ENCODE assay signal across 1 cellular context in the genomic region with DNA sequence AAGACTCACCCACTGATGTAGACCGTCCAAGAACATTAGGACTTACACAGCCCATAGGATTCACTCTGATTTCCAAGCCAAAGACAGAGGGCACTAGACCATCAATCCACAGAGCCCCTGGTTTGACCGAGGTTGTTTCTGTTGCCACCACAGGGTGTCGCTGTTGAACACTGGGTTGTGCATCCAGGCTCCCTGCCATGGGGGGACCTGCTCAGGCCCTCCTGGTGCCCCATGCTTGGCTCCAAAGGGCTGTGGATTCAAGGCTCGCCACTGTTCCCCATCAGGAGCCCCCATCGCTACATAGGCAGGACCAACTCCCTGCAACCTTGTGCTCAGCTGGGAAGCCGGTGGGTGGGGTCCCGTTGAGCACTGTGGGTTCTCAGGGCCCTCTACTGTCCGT.
TF ChIP-seq lines count a peak whose summit lies in the region.

No MANE protein-coding gene starts in this region.

TF ChIP-seq in K562, 482 proteins besides CTCF, POLR2A, EP300 and RAD21 (continued from another document and continues in another):
- TF ChIP-seq, protein P1, sequence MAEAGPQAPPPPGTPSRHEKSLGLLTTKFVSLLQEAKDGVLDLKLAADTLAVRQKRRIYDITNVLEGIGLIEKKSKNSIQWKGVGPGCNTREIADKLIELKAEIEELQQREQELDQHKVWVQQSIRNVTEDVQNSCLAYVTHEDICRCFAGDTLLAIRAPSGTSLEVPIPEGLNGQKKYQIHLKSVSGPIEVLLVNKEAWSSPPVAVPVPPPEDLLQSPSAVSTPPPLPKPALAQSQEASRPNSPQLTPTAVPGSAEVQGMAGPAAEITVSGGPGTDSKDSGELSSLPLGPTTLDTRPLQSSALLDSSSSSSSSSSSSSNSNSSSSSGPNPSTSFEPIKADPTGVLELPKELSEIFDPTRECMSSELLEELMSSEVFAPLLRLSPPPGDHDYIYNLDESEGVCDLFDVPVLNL (CRISPR knock-in tag; IDR thresholded peaks at IDR 0.05; ENCODE audit: low read depth): no peak
- TF ChIP-seq, protein P2, sequence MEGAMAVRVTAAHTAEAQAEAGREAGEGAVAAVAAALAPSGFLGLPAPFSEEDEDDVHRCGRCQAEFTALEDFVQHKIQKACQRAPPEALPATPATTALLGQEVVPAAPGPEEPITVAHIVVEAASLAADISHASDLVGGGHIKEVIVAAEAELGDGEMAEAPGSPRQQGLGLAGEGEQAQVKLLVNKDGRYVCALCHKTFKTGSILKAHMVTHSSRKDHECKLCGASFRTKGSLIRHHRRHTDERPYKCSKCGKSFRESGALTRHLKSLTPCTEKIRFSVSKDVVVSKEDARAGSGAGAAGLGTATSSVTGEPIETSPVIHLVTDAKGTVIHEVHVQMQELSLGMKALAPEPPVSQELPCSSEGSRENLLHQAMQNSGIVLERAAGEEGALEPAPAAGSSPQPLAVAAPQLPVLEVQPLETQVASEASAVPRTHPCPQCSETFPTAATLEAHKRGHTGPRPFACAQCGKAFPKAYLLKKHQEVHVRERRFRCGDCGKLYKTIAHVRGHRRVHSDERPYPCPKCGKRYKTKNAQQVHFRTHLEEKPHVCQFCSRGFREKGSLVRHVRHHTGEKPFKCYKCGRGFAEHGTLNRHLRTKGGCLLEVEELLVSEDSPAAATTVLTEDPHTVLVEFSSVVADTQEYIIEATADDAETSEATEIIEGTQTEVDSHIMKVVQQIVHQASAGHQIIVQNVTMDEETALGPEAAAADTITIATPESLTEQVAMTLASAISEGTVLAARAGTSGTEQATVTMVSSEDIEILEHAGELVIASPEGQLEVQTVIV (CRISPR knock-in tag; IDR thresholded peaks at IDR 0.05; ENCODE audit: borderline replicate concordance): no peak
- TF ChIP-seq, protein P3, sequence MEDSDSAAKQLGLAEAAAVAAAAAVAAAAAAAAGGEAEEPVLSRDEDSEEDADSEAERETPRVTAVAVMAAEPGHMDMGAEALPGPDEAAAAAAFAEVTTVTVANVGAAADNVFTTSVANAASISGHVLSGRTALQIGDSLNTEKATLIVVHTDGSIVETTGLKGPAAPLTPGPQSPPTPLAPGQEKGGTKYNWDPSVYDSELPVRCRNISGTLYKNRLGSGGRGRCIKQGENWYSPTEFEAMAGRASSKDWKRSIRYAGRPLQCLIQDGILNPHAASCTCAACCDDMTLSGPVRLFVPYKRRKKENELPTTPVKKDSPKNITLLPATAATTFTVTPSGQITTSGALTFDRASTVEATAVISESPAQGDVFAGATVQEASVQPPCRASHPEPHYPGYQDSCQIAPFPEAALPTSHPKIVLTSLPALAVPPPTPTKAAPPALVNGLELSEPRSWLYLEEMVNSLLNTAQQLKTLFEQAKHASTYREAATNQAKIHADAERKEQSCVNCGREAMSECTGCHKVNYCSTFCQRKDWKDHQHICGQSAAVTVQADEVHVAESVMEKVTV (CRISPR knock-in tag; IDR thresholded peaks at IDR 0.05): peak; percentile 55; the same call in 1 of the 2 replicates
- TF ChIP-seq, protein P4, sequence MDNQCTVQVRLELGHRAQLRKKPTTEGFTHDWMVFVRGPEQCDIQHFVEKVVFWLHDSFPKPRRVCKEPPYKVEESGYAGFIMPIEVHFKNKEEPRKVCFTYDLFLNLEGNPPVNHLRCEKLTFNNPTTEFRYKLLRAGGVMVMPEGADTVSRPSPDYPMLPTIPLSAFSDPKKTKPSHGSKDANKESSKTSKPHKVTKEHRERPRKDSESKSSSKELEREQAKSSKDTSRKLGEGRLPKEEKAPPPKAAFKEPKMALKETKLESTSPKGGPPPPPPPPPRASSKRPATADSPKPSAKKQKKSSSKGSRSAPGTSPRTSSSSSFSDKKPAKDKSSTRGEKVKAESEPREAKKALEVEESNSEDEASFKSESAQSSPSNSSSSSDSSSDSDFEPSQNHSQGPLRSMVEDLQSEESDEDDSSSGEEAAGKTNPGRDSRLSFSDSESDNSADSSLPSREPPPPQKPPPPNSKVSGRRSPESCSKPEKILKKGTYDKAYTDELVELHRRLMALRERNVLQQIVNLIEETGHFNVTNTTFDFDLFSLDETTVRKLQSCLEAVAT (IDR thresholded peaks at IDR 0.05): peak in 1 of 2 experiments; percentile 70; a peak in 1 of 4 replicates
- TF ChIP-seq, protein P5, sequence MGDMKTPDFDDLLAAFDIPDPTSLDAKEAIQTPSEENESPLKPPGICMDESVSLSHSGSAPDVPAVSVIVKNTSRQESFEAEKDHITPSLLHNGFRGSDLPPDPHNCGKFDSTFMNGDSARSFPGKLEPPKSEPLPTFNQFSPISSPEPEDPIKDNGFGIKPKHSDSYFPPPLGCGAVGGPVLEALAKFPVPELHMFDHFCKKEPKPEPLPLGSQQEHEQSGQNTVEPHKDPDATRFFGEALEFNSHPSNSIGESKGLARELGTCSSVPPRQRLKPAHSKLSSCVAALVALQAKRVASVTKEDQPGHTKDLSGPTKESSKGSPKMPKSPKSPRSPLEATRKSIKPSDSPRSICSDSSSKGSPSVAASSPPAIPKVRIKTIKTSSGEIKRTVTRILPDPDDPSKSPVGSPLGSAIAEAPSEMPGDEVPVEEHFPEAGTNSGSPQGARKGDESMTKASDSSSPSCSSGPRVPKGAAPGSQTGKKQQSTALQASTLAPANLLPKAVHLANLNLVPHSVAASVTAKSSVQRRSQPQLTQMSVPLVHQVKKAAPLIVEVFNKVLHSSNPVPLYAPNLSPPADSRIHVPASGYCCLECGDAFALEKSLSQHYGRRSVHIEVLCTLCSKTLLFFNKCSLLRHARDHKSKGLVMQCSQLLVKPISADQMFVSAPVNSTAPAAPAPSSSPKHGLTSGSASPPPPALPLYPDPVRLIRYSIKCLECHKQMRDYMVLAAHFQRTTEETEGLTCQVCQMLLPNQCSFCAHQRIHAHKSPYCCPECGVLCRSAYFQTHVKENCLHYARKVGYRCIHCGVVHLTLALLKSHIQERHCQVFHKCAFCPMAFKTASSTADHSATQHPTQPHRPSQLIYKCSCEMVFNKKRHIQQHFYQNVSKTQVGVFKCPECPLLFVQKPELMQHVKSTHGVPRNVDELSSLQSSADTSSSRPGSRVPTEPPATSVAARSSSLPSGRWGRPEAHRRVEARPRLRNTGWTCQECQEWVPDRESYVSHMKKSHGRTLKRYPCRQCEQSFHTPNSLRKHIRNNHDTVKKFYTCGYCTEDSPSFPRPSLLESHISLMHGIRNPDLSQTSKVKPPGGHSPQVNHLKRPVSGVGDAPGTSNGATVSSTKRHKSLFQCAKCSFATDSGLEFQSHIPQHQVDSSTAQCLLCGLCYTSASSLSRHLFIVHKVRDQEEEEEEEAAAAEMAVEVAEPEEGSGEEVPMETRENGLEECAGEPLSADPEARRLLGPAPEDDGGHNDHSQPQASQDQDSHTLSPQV (IDR thresholded peaks at IDR 0.05): peak; percentile 18; the same call in 1 of the 2 replicates
- TF ChIP-seq LEF1 (IDR thresholded peaks at IDR 0.05) (0 out of 2 replicates have a peak, but pooled peaks have one; percentile 0), ZNF79 (CRISPR knock-in tag; IDR thresholded peaks at IDR 0.05; ENCODE audit: low read depth) (no peak), CBX3 (IDR thresholded peaks at IDR 0.05; ENCODE audit: borderline replicate concordance in 1 of 2, low read length in 2 of 2) (peak in 1 of 2 experiments; percentile 88; a peak in 2 of 3 replicates), RBM34 (IDR thresholded peaks at IDR 0.05; ENCODE audit: borderline replicate concordance, insufficient read depth, low read length) (no peak), L3MBTL2 (IDR thresholded peaks at IDR 0.05) (0 out of 2 replicates have a peak, but pooled peaks have one; percentile 12), DIDO1 (tag; IDR thresholded peaks at IDR 0.05; ENCODE audit: low read depth) (no peak), ZC3H11A (IDR thresholded peaks at IDR 0.05; ENCODE audit: low read depth, low read length) (no peak), NCOA6 (IDR thresholded peaks at IDR 0.05) (no peak), THRAP3 (IDR thresholded peaks at IDR 0.05; ENCODE audit: borderline replicate concordance) (no peak), SRSF1 (IDR thresholded peaks at IDR 0.05; ENCODE audit: low read depth, low read length) (no peak), HDAC6 (IDR thresholded peaks at IDR 0.05; ENCODE audit: low read depth, low read length) (no peak), CBX1 (IDR thresholded peaks at IDR 0.05; ENCODE audit: low read depth) (no peak; the same call in 1 of the 2 replicates), ZNF507 (tag; conservative IDR thresholded peaks at IDR 0.05) (no peak), NFYB (IDR thresholded peaks at IDR 0.05; ENCODE audit: extremely low read depth, insufficient read length) (no peak), ZNF134 (CRISPR knock-in tag; conservative IDR thresholded peaks at IDR 0.05) (no peak)
- TF ChIP-seq, protein P6, sequence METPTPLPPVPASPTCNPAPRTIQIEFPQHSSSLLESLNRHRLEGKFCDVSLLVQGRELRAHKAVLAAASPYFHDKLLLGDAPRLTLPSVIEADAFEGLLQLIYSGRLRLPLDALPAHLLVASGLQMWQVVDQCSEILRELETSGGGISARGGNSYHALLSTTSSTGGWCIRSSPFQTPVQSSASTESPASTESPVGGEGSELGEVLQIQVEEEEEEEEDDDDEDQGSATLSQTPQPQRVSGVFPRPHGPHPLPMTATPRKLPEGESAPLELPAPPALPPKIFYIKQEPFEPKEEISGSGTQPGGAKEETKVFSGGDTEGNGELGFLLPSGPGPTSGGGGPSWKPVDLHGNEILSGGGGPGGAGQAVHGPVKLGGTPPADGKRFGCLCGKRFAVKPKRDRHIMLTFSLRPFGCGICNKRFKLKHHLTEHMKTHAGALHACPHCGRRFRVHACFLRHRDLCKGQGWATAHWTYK (CRISPR knock-in tag; IDR thresholded peaks at IDR 0.05): no peak
- TF ChIP-seq, protein P7, sequence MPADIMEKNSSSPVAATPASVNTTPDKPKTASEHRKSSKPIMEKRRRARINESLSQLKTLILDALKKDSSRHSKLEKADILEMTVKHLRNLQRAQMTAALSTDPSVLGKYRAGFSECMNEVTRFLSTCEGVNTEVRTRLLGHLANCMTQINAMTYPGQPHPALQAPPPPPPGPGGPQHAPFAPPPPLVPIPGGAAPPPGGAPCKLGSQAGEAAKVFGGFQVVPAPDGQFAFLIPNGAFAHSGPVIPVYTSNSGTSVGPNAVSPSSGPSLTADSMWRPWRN (IDR thresholded peaks at IDR 0.05; ENCODE audit: low read depth): no peak
- TF ChIP-seq, protein P8, sequence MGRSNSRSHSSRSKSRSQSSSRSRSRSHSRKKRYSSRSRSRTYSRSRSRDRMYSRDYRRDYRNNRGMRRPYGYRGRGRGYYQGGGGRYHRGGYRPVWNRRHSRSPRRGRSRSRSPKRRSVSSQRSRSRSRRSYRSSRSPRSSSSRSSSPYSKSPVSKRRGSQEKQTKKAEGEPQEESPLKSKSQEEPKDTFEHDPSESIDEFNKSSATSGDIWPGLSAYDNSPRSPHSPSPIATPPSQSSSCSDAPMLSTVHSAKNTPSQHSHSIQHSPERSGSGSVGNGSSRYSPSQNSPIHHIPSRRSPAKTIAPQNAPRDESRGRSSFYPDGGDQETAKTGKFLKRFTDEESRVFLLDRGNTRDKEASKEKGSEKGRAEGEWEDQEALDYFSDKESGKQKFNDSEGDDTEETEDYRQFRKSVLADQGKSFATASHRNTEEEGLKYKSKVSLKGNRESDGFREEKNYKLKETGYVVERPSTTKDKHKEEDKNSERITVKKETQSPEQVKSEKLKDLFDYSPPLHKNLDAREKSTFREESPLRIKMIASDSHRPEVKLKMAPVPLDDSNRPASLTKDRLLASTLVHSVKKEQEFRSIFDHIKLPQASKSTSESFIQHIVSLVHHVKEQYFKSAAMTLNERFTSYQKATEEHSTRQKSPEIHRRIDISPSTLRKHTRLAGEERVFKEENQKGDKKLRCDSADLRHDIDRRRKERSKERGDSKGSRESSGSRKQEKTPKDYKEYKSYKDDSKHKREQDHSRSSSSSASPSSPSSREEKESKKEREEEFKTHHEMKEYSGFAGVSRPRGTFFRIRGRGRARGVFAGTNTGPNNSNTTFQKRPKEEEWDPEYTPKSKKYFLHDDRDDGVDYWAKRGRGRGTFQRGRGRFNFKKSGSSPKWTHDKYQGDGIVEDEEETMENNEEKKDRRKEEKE (IDR thresholded peaks at IDR 0.05; ENCODE audit: borderline replicate concordance in 1 of 2, control insufficient read depth in 1 of 2, low read depth in 2 of 2, low read length in 1 of 2): no peak
- TF ChIP-seq, protein P9, sequence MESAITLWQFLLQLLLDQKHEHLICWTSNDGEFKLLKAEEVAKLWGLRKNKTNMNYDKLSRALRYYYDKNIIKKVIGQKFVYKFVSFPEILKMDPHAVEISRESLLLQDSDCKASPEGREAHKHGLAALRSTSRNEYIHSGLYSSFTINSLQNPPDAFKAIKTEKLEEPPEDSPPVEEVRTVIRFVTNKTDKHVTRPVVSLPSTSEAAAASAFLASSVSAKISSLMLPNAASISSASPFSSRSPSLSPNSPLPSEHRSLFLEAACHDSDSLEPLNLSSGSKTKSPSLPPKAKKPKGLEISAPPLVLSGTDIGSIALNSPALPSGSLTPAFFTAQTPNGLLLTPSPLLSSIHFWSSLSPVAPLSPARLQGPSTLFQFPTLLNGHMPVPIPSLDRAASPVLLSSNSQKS (CRISPR knock-in tag; IDR thresholded peaks at IDR 0.05): no peak
